ENCODE assay signal across 8 cellular contexts in the genomic region with DNA sequence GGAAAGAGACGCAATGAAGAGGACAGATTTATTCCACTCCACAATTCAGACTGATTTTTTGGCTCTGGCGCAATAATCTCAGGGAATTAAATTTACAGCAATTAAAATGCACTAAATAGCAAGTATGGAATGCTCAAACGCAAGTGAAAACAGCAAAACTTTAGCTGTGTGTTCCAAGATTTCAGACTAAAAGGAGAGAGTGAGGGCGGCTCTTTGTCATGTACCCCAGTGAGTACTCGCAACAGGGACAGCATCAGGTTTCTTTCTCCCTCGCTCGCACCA. TPM values are rescaled to one million over a fixed set of nuclear protein-coding genes. Genes with fewer than 3 reads are reported as not detected.
DNase-seq lines count a peak whose midpoint lies in the region; ATAC-seq and TF ChIP-seq lines count a peak whose summit lies in the region.

No MANE protein-coding gene starts in this region.

- peak overlapping the region; percentile 79 for H3K4me3 ChIP-seq in CD8-positive, alpha-beta T cell (ENCODE audit: low read depth, low read length)
- H3K4me3 ChIP-seq in NT2/D1 (ENCODE audit: insufficient read length, low read depth) (peak overlapping the region; percentile 88), epithelial cell of esophagus (ENCODE audit: low read length) (peak overlapping the region; percentile 74), osteoblast (ENCODE audit: insufficient read depth, low read length) (peak overlapping the region; percentile 78)

- CTCF ChIA-PET in CD8-positive, alpha-beta T cell (lab: Charles Lee): interaction anchor here (3.7 kb wide), 1 partner anchor 211 kb away, joined by 16 read pairs; a partner anchor contains a TSS

- H3K9me3 Mint-ChIP-seq in CD8-positive, alpha-beta T cell: no peaks in the 10 kb centered on the region

- peaks cover 56% of the 10 kb centered on the region for H3K79me2 ChIP-seq in osteoblast (ENCODE audit: insufficient read depth, low read length)

- peak overlapping the region; percentile 89 for H3K9ac ChIP-seq in NT2/D1 (ENCODE audit: insufficient read length, low read depth)

- ATAC-seq in CD8-positive, alpha-beta T cell: no peak
- no peak for ATAC-seq in HG02588 (IDR thresholded peaks at IDR 0.05; ENCODE audit: unreplicated experiment)

- peak overlapping the region; percentile 95 for H3K4me3 Mint-ChIP-seq in CD8-positive, alpha-beta T cell

- H4K20me1 ChIP-seq in osteoblast (ENCODE audit: insufficient read depth, low read length): peaks cover 43% of the 10 kb centered on the region

- intact Hi-C loops in CD8-positive, alpha-beta T cell (cut with DNase I, micrococcal nuclease): loop anchor here (5.0 to 10.0 kb wide), 5 partner anchors 119 to 1708 kb away; partner anchors contain the start of genes LPIN1 (in 2 of the 2), PDIA6 (in 1 of the 2) and YWHAQ (in 1 of the 2)

- no peak for TF ChIP-seq CTCF in CD8-positive, alpha-beta T cell (IDR thresholded peaks at IDR 0.05)
- TF ChIP-seq CTCF in epithelial cell of esophagus (IDR thresholded peaks at IDR 0.05; ENCODE audit: insufficient read depth, low read depth, low read length, missing control alignments) (no peak), osteoblast (IDR thresholded peaks at IDR 0.05; ENCODE audit: extremely low read depth, low read depth, low read length) (no peak)

- peaks cover 5% of the 10 kb centered on the region for H3K36me3 Mint-ChIP-seq in CD8-positive, alpha-beta T cell

- H3K27me3 ChIP-seq in CD8-positive, alpha-beta T cell (ENCODE audit: insufficient read depth, low read length): no peaks in the 10 kb centered on the region
- H3K27me3 ChIP-seq in NT2/D1 (ENCODE audit: insufficient read depth, insufficient read length) (no peaks in the 10 kb centered on the region), osteoblast (ENCODE audit: insufficient read depth, low read length) (no peaks in the 10 kb centered on the region)

- POLR2A ChIA-PET in CD8-positive, alpha-beta T cell (lab: Charles Lee): interaction anchor here (1.6 kb wide), 1 partner anchor 9 kb away, joined by 4 read pairs; no protein-coding TSS in a partner anchor

- DNase-seq in CD8-positive, alpha-beta T cell: no peak
- no peak for DNase-seq in NT2/D1 (ENCODE audit: low read depth, low spot score)
- DNase-seq in epithelial cell of esophagus (ENCODE audit: low read depth): no peak
- no peak for DNase-seq in osteoblast (ENCODE audit: insufficient read length, low spot score, missing footprints)
- DNase-seq in activated effector memory CD4-positive, alpha-beta T cell treated with Interleukin-2 at 50 U/mL for 16 hours: no peak
- no peak for DNase-seq in AG20443 (ENCODE audit: low spot score)
- no peak for DNase-seq in NCI-H510A treated with DMSO at 0.1 percent for 48 hours (lab: John Stamatoyannopoulos, UW)

- H3K36me3 ChIP-seq in CD8-positive, alpha-beta T cell (ENCODE audit: insufficient read depth, low read length): no peaks in the 10 kb centered on the region
- H3K36me3 ChIP-seq in NT2/D1 (ENCODE audit: insufficient read depth, insufficient read length, low read length): no peaks in the 10 kb centered on the region
- H3K36me3 ChIP-seq in osteoblast (ENCODE audit: insufficient read depth, low read length): no peaks in the 10 kb centered on the region

- peaks cover 12% of the 10 kb centered on the region for H3K4me1 ChIP-seq in CD8-positive, alpha-beta T cell (ENCODE audit: insufficient read depth, low read length)
- H3K4me1 ChIP-seq in NT2/D1 (ENCODE audit: insufficient read depth, insufficient read length) (no peaks in the 10 kb centered on the region), osteoblast (ENCODE audit: insufficient read depth, low read length) (peaks cover 17% of the 10 kb centered on the region)

- peak overlapping the region; percentile 90 for H3K27ac Mint-ChIP-seq in CD8-positive, alpha-beta T cell

- H2AFZ ChIP-seq in osteoblast (ENCODE audit: low read length): peak overlapping the region; percentile 67

- peak overlapping the region; percentile 17 for H3K27ac ChIP-seq in CD8-positive, alpha-beta T cell (ENCODE audit: low read depth, low read length)
- peak overlapping the region; percentile 73 for H3K27ac ChIP-seq in osteoblast (ENCODE audit: low read depth, low read length)

- H3K4me2 ChIP-seq in osteoblast (ENCODE audit: insufficient read depth, low read length): peak overlapping the region; percentile 91

- no peaks in the 10 kb centered on the region for H3K9me3 ChIP-seq in CD8-positive, alpha-beta T cell (ENCODE audit: low read length)
- H3K9me3 ChIP-seq in NT2/D1 (ENCODE audit: insufficient read depth, low read length): no peaks in the 10 kb centered on the region
- no peaks in the 10 kb centered on the region for H3K9me3 ChIP-seq in osteoblast (ENCODE audit: low read depth, low read length)

- peaks cover 48% of the 10 kb centered on the region for H3K4me1 Mint-ChIP-seq in CD8-positive, alpha-beta T cell (ENCODE audit: low read depth)

- H3K27me3 Mint-ChIP-seq in CD8-positive, alpha-beta T cell (ENCODE audit: low read depth): no peaks in the 10 kb centered on the region

RNA-seq across cellular contexts. Expression of gene ROCK2, which starts 1.2 kb away (rescaled TPM):
- total RNA-seq in CD8-positive, alpha-beta T cell: 1 to 10 TPM; 4.1 to 5.7 TPM
- total RNA-seq in osteoblast: 55.1 and 59.7 TPM in 2 replicates
